Comparison of ENCODE assay signal across 8 cellular contexts in the genomic region with DNA sequence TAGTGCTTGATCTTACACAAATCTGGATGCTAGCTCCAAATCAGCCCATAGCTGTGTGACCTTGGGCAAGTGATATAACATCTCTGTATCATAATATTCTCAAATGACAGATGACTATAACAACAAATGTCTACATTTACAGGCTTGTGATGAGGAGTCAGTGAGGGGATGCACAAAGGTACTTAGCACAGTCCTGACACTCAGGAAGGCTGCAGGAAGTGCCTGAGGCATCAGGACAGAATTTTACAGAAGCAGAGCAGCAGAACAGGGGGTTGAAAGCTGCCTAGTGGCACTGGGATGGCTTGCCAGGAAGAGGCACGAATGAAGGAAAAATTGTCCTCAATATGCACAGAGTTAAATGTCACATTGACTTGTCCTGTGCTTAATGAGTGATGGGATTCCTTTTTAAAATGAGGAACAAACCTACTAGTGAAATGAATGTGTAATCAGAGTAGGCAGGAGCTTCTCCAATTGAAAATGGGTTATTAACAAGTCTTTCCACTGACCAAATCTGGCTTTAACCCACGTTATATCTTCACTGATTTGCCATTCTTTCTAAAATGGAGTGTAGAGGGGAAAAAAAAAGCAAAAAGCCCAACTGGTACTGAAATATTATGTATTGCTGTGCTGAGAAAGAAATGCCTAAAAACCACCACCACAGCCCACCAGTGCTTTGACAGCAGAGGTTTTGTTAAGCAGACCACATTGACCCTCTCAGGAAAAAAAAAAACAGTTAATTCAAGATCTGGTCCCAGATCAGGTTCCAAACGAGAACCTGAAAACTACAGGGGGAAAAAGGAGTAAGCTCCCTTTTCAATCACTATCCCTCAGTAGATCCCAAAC. TPM values are rescaled to one million over a fixed set of nuclear protein-coding genes. Genes with fewer than 3 reads are reported as not detected.
DNase-seq lines count a peak whose midpoint lies in the region; TF ChIP-seq lines count a peak whose summit lies in the region.

No MANE protein-coding gene starts in this region.

- H3K4me3 Mint-ChIP-seq in activated CD4-positive, alpha-beta T cell treated with anti-CD3 and anti-CD28 coated beads, Interleukin-2, amount 10 ng/mL, durations not matched to agents 7 days and 5 days: peak overlapping the region; percentile 64

- DNase-seq in activated CD4-positive, alpha-beta T cell treated with anti-CD3 and anti-CD28 coated beads, Interleukin-2, amount 10 ng/mL, durations not matched to agents 7 days and 5 days: no peak
- no peak for DNase-seq in activated CD4-positive, alpha-beta T cell treated with anti-CD3 and anti-CD28 coated beads for 1 hour
- DNase-seq in Kasumi-1 (lab: John Stamatoyannopoulos, UW) (peak; percentile 38 to 52), breast epithelium (ENCODE audit: low spot score in 2 of 2) (no peak), MG63 (no peak), EL (no peak), GM10248 (ENCODE audit: extremely low spot score) (no peak)

- no peak overlapping the region for H3K9ac ChIP-seq in parathyroid adenoma

- H3K4me1 Mint-ChIP-seq in activated CD4-positive, alpha-beta T cell treated with anti-CD3 and anti-CD28 coated beads, Interleukin-2, amount 10 ng/mL, durations not matched to agents 7 days and 5 days: peaks cover 90% of the 10 kb centered on the region

- no peak for TF ChIP-seq CTCF in breast epithelium (IDR thresholded peaks at IDR 0.05)
- no peak for TF ChIP-seq CTCF in parathyroid adenoma (IDR thresholded peaks at IDR 0.05)
- TF ChIP-seq CTCF in GM10248 (IDR thresholded peaks at IDR 0.05; ENCODE audit: control extremely low read depth, extremely low read depth, low read depth, missing control alignments): no peak

- H3K4me1 ChIP-seq in breast epithelium (peaks cover 8 to 13% of the 10 kb centered on the region in 2 donors), parathyroid adenoma (peaks cover 25% of the 10 kb centered on the region)

- CTCF ChIA-PET in activated CD4-positive, alpha-beta T cell treated with anti-CD3 and anti-CD28 coated beads, Interleukin-2, amount 10 ng/mL, durations not matched to agents 7 days and 5 days (lab: Charles Lee): interaction anchor here (1.0 to 5.6 kb wide), 5 partner anchors 11 to 752 kb away, joined by 3 to 27 read pairs (median 3); partner anchors contain the start of gene BTG1
- CTCF ChIA-PET in GM10248 (lab: Yijun Ruan, JAX): interaction anchor here (1.2 to 3.6 kb wide), 9 partner anchors 8 to 752 kb away, joined by 3 to 14 read pairs (median 7); partner anchors contain the start of gene BTG1

- H3K36me3 ChIP-seq in breast epithelium (no peaks in the 10 kb centered on the region), parathyroid adenoma (ENCODE audit: control insufficient read depth, insufficient read depth, low read length) (no peaks in the 10 kb centered on the region), MG63 (peaks cover 14% of the 10 kb centered on the region)

- H3K79me2 ChIP-seq in parathyroid adenoma: peaks cover 33% of the 10 kb centered on the region

- peak overlapping the region; percentile 84 for H3K27ac Mint-ChIP-seq in activated CD4-positive, alpha-beta T cell treated with anti-CD3 and anti-CD28 coated beads, Interleukin-2, amount 10 ng/mL, durations not matched to agents 7 days and 5 days

- intact Hi-C loops in breast epithelium (cut with DNase I; ENCODE audit: low total_unique reads): no loop called here

- H3K4me3 ChIP-seq in breast epithelium: peak overlapping the region in 1 of 3 donors; percentile 37
- no peak overlapping the region for H3K4me3 ChIP-seq in parathyroid adenoma (ENCODE audit: low read depth, low read length)
- H3K4me3 ChIP-seq in MG63: no peak overlapping the region

- H2AFZ ChIP-seq in parathyroid adenoma: no peak overlapping the region

- no peak for TF ChIP-seq POLR2A in breast epithelium (IDR thresholded peaks at IDR 0.05)

- peaks cover 3% of the 10 kb centered on the region for H3K9me3 Mint-ChIP-seq in activated CD4-positive, alpha-beta T cell treated with anti-CD3 and anti-CD28 coated beads, Interleukin-2, amount 10 ng/mL, durations not matched to agents 7 days and 5 days

- no peak overlapping the region for H3K4me2 ChIP-seq in parathyroid adenoma (ENCODE audit: low read length)

- H3K27me3 ChIP-seq in breast epithelium (no peaks in the 10 kb centered on the region), parathyroid adenoma (ENCODE audit: control insufficient read depth, insufficient read depth, low read length) (no peaks in the 10 kb centered on the region), MG63 (no peaks in the 10 kb centered on the region)

- H3K27ac ChIP-seq in breast epithelium (peak overlapping the region; percentile 39 to 59), parathyroid adenoma (peak overlapping the region; percentile 1)

- peaks cover 64% of the 10 kb centered on the region for H3K36me3 Mint-ChIP-seq in activated CD4-positive, alpha-beta T cell treated with anti-CD3 and anti-CD28 coated beads, Interleukin-2, amount 10 ng/mL, durations not matched to agents 7 days and 5 days (ENCODE audit: low read depth)

- H3K27me3 Mint-ChIP-seq in activated CD4-positive, alpha-beta T cell treated with anti-CD3 and anti-CD28 coated beads, Interleukin-2, amount 10 ng/mL, durations not matched to agents 7 days and 5 days: no peaks in the 10 kb centered on the region

- POLR2A ChIA-PET in activated CD4-positive, alpha-beta T cell treated with anti-CD3 and anti-CD28 coated beads, Interleukin-2, amount 10 ng/mL, durations not matched to agents 7 days and 5 days (lab: Charles Lee): interaction anchor here (0.6 to 6.4 kb wide), 3 partner anchors 10 to 635 kb away, joined by 4 to 38 read pairs (median 7); partner anchors contain the start of gene BTG1
- POLR2A ChIA-PET in GM10248 (lab: Yijun Ruan, JAX): interaction anchor here (0.5 to 9.0 kb wide), 9 partner anchors 8 to 424 kb away, joined by 3 to 127 read pairs (median 3); partner anchors contain the start of gene BTG1

- H3K9me3 ChIP-seq in breast epithelium (no peaks in the 10 kb centered on the region), parathyroid adenoma (ENCODE audit: control insufficient read depth, low read length) (no peaks in the 10 kb centered on the region), MG63 (no peaks in the 10 kb centered on the region)

RNA-seq across cellular contexts. Expression of gene BTG1, which starts 11.6 kb away (rescaled TPM):
- 100 to 1,000 TPM; 102 to 133 TPM for total RNA-seq in activated CD4-positive, alpha-beta T cell treated with anti-CD3 and anti-CD28 coated beads, Interleukin-2, amount 10 ng/mL, durations not matched to agents 7 days and 5 days
- total RNA-seq in breast epithelium: 100 to 1,000 TPM in 1 of 3 donors, 10 to 100 TPM in 2; 83.9 to 106 (median 96.3) TPM
- 1.2 and 2.0 TPM in 2 replicates for total RNA-seq in MG63 (2014; rRNA removed; shearing (Covaris generic); ENCODE audit: low replicate concordance)

Comparison
In these comparisons a context has a peak if more than half of its experiments do, and no peak if none do; other contexts are left out.
1. DNase-seq: peak in Kasumi-1 (2 of 2); none in activated CD4-positive, alpha-beta T cell treated with anti-CD3 and anti-CD28 coated beads, Interleukin-2, amount 10 ng/mL, durations not matched to agents 7 days and 5 days (single experiment), activated CD4-positive, alpha-beta T cell treated with anti-CD3 and anti-CD28 coated beads for 1 hour (single experiment), breast epithelium (0 of 2), MG63 (single experiment), EL (single experiment) and GM10248 (single experiment).
2. RNA of gene BTG1, which starts 11.6 kb away (total RNA-seq): 102 to 133 TPM in activated CD4-positive, alpha-beta T cell treated with anti-CD3 and anti-CD28 coated beads, Interleukin-2, amount 10 ng/mL, durations not matched to agents 7 days and 5 days and 83.9 to 106 TPM in breast epithelium; 1.2 to 2.0 TPM in MG63; every median in the first group is over 10 times any median in the second.